Comparison of ENCODE assay signal across 8 cellular contexts in genomic region chr3:186784820-186785516, GRCh38. TPM values are rescaled to one million over a fixed set of nuclear protein-coding genes. Genes with fewer than 3 reads are reported as not detected.
DNase-seq lines count a peak whose midpoint lies in the region; ATAC-seq and TF ChIP-seq lines count a peak whose summit lies in the region.

No MANE protein-coding gene starts in this region.

- ATAC-seq in body of pancreas (no peak), GM18870 (IDR thresholded peaks at IDR 0.05; ENCODE audit: unreplicated experiment) (no peak)

- intact Hi-C loops in body of pancreas (cut with DNase I) = no loop called here

- no peak overlapping the region for H2AFZ ChIP-seq in ACC112 (ENCODE audit: low read length, unreplicated experiment)

- H3K79me2 ChIP-seq in ACC112 (ENCODE audit: control insufficient read depth, insufficient read depth, low read length, unreplicated experiment) = peaks cover 67% of the 10 kb centered on the region

- H3K9me3 Mint-ChIP-seq in HFFc6 (peaks cover 21% of the 10 kb centered on the region), mesothelial cell of epicardium (no peaks in the 10 kb centered on the region)

- no peaks in the 10 kb centered on the region for H3K27me3 ChIP-seq in ACC112 (ENCODE audit: insufficient read depth, low read length)
- H3K27me3 ChIP-seq in body of pancreas = no peaks in the 10 kb centered on the region

- peak overlapping the region; percentile 97 for H3K4me3 ChIP-seq in ACC112 (ENCODE audit: low read depth, low read length)
- H3K4me3 ChIP-seq in body of pancreas = peak overlapping the region; percentile 66 to 91

- POLR2A ChIA-PET in RWPE1 (lab: Yijun Ruan, JAX; ENCODE audit: low non-redundant PET) = no interaction called here

- peak overlapping the region; percentile 99 for H3K4me3 Mint-ChIP-seq in HFFc6
- peak overlapping the region; percentile 91 for H3K4me3 Mint-ChIP-seq in mesothelial cell of epicardium

- WGBS in body of pancreas, 2 donors = 5 to 14% methylated on average over 7 of the region's 7 CpGs

- H3K4me1 ChIP-seq in ACC112 (ENCODE audit: control insufficient read depth, insufficient read depth, low read length, unreplicated experiment) (peaks cover 26% of the 10 kb centered on the region), body of pancreas (peaks cover 50% of the 10 kb centered on the region)

- DNase-seq in HFFc6 (no peak), body of pancreas (peak in 2 of 4 donors; percentile 20 to 23), mesothelial cell of epicardium (ENCODE audit: low spot score in 2 of 2, unreplicated experiment in 2 of 2) (no peak), GM19240 (ENCODE audit: insufficient read length, low spot score) (no peak), DMS79 (lab: John Stamatoyannopoulos, UW) (no peak), RWPE1 (ENCODE audit: low spot score) (no peak)

- H3K36me3 ChIP-seq in ACC112 (ENCODE audit: insufficient read depth, low read length) (peaks cover 62% of the 10 kb centered on the region), body of pancreas (replicated peaks in 1 of 2; ENCODE audit: insufficient read depth in 1 of 2, low read depth in 2 of 2) (peaks cover 14 to 30% of the 10 kb centered on the region in 2 donors)

- H3K27me3 Mint-ChIP-seq in HFFc6 (ENCODE audit: insufficient read depth) (peaks cover 20% of the 10 kb centered on the region), mesothelial cell of epicardium (ENCODE audit: low read depth) (no peaks in the 10 kb centered on the region)

- H3K4me1 Mint-ChIP-seq in HFFc6 (ENCODE audit: low read depth) (peaks cover 50% of the 10 kb centered on the region), mesothelial cell of epicardium (peaks cover 45% of the 10 kb centered on the region)

- TF ChIP-seq POLR2A in body of pancreas (IDR thresholded peaks at IDR 0.05) = no peak

- H3K36me3 Mint-ChIP-seq in HFFc6 (ENCODE audit: low read depth) = peaks cover 64% of the 10 kb centered on the region
- peaks cover 48% of the 10 kb centered on the region for H3K36me3 Mint-ChIP-seq in mesothelial cell of epicardium

- no peak for TF ChIP-seq CTCF in HFFc6 (IDR thresholded peaks at IDR 0.05)
- no peak for TF ChIP-seq CTCF in body of pancreas (IDR thresholded peaks at IDR 0.05)
- TF ChIP-seq CTCF in mesothelial cell of epicardium (IDR thresholded peaks at IDR 0.05; ENCODE audit: unreplicated experiment) = no peak
- TF ChIP-seq CTCF in RWPE1 (conservative IDR thresholded peaks at IDR 0.05; ENCODE audit: low read depth) = no peak

- CTCF ChIA-PET in RWPE1 (lab: Yijun Ruan, JAX) = interaction anchor here (0.5 to 2.0 kb wide), 5 partner anchors 39 to 1547 kb away, joined by 3 to 12 read pairs (median 3); no protein-coding TSS in a partner anchor

- H3K27ac ChIP-seq in ACC112 (ENCODE audit: low read depth, low read length) (peak overlapping the region; percentile 92), body of pancreas (peak overlapping the region in 3 of 4 donors; percentile 95 to 97 (median 96)), RWPE1 (no peak overlapping the region)

- H3K27ac Mint-ChIP-seq in HFFc6 = peak overlapping the region; percentile 99
- H3K27ac Mint-ChIP-seq in mesothelial cell of epicardium = peak overlapping the region; percentile 98

- H3K9me3 ChIP-seq in body of pancreas = no peaks in the 10 kb centered on the region

RNA-seq across cellular contexts. Expression of gene EIF4A2, which starts 1.6 kb away (rescaled TPM):
- total RNA-seq in HFFc6 (2021; fragmentation: NEBNext Ultra II Directional; extraction: Animal tissue kit (Norgen Biotek cat#: 25700)) = 100 to 1,000 TPM; 249 to 363 (median 264) TPM
- total RNA-seq in body of pancreas (100 to 1,000 TPM; 222 to 424 TPM), mesothelial cell of epicardium (527 to 559 TPM (median 548 TPM) in 3 replicates)

RNA-seq across cellular contexts. Expression of gene RFC4, which starts 21.3 kb away (rescaled TPM):
- total RNA-seq in HFFc6 (2021; fragmentation: NEBNext Ultra II Directional; extraction: Animal tissue kit (Norgen Biotek cat#: 25700)) = 10 to 100 TPM; 13.3 to 27.9 (median 25.7) TPM
- total RNA-seq in body of pancreas (10 to 100 TPM in 1 of 2 donors, 1 to 10 TPM in 1; 6.6 to 14.5 TPM), mesothelial cell of epicardium (32.9 to 36.0 TPM (median 33.2 TPM) in 3 replicates)

RNA-seq across cellular contexts. Expression of gene ADIPOQ, which starts 57.5 kb away (rescaled TPM):
- not detected for total RNA-seq in HFFc6 (2021; fragmentation: NEBNext Ultra II Directional; extraction: Animal tissue kit (Norgen Biotek cat#: 25700))
- total RNA-seq in body of pancreas (100 to 1,000 TPM in 1 of 2 donors, 10 to 100 TPM in 1; 10.9 to 188 TPM), mesothelial cell of epicardium (not detected in 3 replicates)

Comparison
In these comparisons a context has a peak if more than half of its experiments do, and no peak if none do; other contexts are left out.
1. RNA of gene ADIPOQ, which starts 57.5 kb away (total RNA-seq): 10.9 to 188 TPM in body of pancreas; not detected in HFFc6 and not detected in mesothelial cell of epicardium; every median in the first group is over 10 times any median in the second.